In genomic region chr4:83282049-83282535, GRCh38 we compare ENCODE assay signal across 7 cellular contexts.
DNase-seq lines count a peak whose midpoint lies in the region; ATAC-seq and FAIRE-seq lines count a peak whose summit lies in the region.

No MANE protein-coding gene starts in this region.

- H3K4me3 ChIP-seq in adipocyte (ENCODE audit: low read length) = no peak overlapping the region

- DNase-seq in EL (peak; percentile 68), HuH-7 (ENCODE audit: low spot score) (peak; percentile 19), SHP77 treated with DMSO at 0.1 percent for 48 hours (lab: John Stamatoyannopoulos, UW) (peak; percentile 5), adipocyte (ENCODE audit: low read depth) (peak; percentile 86)
- peak; percentile 15 to 34 for DNase-seq in stimulated activated CD4-positive, alpha-beta T cell treated with anti-CD3 and anti-CD28 coated beads, Interleukin-4, amount 100 ng/mL, for 4 hours

- no peaks in the 10 kb centered on the region for H3K27me3 ChIP-seq in adipocyte (replicated peaks; ENCODE audit: control insufficient read depth, insufficient read depth, low read length)

- no peak for ATAC-seq in HG03469 (IDR thresholded peaks at IDR 0.05; ENCODE audit: unreplicated experiment)

- H3K36me3 ChIP-seq in adipocyte (ENCODE audit: control insufficient read depth, insufficient read depth, low read length, severe bottlenecking) = peaks cover 11% of the 10 kb centered on the region

- H3K9ac ChIP-seq in adipocyte (ENCODE audit: low read length) = no peak overlapping the region

- FAIRE-seq in islet of Langerhans (lab: Jason Lieb, UNC) = peak; percentile 89

- no peaks in the 10 kb centered on the region for H3K9me3 ChIP-seq in adipocyte (ENCODE audit: control insufficient read depth, low read length)

- peaks cover 22% of the 10 kb centered on the region for H3K4me1 ChIP-seq in adipocyte (ENCODE audit: control insufficient read depth, insufficient read depth, low read length)

Comparison
In these comparisons a context has a peak if more than half of its experiments do, and no peak if none do; other contexts are left out.
1. DNase-seq: peak in every context shown above with its lines; median percentile 86 in adipocyte; 68 in EL; 24 in stimulated activated CD4-positive, alpha-beta T cell treated with anti-CD3 and anti-CD28 coated beads, Interleukin-4, amount 100 ng/mL, for 4 hours; 19 in HuH-7; 5 in SHP77 treated with DMSO at 0.1 percent for 48 hours.